ENCODE assay signal across 29 cellular contexts in the genomic region with DNA sequence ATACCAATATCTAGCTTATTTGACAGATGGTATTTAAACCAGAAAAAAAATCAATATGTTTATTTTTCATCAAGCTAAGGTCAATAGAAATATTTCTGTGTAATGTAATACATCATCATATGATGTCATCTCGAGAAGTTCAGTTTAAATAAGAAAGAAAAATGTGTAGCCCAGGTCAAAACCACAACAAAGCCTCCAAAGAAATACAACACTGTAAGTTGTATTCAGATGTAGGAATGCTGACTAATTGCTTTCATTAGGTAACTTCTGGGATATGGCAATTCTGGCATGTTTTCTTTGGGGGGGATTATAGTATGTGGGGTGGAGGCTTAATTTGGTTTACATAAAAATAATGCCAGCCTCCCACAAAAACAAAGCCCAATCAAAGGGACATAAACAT.
DNase-seq lines count a peak whose midpoint lies in the region; ATAC-seq lines count a peak whose summit lies in the region.
"Had no signal": no experiment of that assay in that cellular context is flagged by ENCODE, and none has a peak within 500 bp of the region (broad histone marks: within the 10 kb centered on the region; RNA-seq: fewer than 3 reads in every experiment).

No MANE protein-coding gene starts in this region.

- H3K9me3 Mint-ChIP-seq in natural killer cell treated with Interleukin-12 subunit alpha and Interleukin-12 subunit beta and Interleukin-15 and Interleukin-18, amount 100 ng/mL, for 72 hours: peaks cover 9% of the 10 kb centered on the region
- H3K9me3 Mint-ChIP-seq in activated T-helper 2 cell treated with anti-CD3 and anti-CD28 coated beads, Interferon-gamma antibody, Interleukin-2, Interleukin-4, amounts not matched to agents 10 μg/mL and 5 μg/mL and 100 μg/mL, durations not matched to agents 14 hours and 24 hours and 36 hours: no peaks in the 10 kb centered on the region
- H3K9me3 Mint-ChIP-seq: activated CD4-positive, alpha-beta T cell treated with anti-CD3 and anti-CD28 coated beads, Interleukin-2, amount 10 ng/mL, durations not matched to agents 7 days and 5 days; activated naive CD4-positive, alpha-beta T cell treated with anti-CD3 and anti-CD28 coated beads, Interleukin-2, amount 50 U/mL, for 24 hours; activated T-helper 1 cell treated with anti-CD3 and anti-CD28 coated beads, Interleukin-12 subunit alpha, Interleukin-12 subunit beta, Interleukin-2, Interleukin-4 antibody, amounts not matched to agents 30 ng/mL and 10 ng/mL and 1 ng/mL, durations not matched to agents 14 hours and 24 hours and 36 hours; stimulated activated memory B cell treated with anti-CD40 and anti-IgM and Interleukin-4, amounts not matched to agents 10 μg/mL and 1 μg/mL and 100 μg/mL, for 72 hours; T-helper 2 cell treated with Interferon-gamma antibody and Interleukin-4, amounts not matched to agents 5 μg/mL and 100 μg/mL, for 36 hours had no signal

- H3K4me3 Mint-ChIP-seq in natural killer cell treated with Interleukin-12 subunit alpha and Interleukin-12 subunit beta and Interleukin-15 and Interleukin-18, amount 100 ng/mL, for 72 hours: no peak overlapping the region
- no peak overlapping the region for H3K4me3 Mint-ChIP-seq in activated T-helper 2 cell treated with anti-CD3 and anti-CD28 coated beads, Interferon-gamma antibody, Interleukin-2, Interleukin-4, amounts not matched to agents 10 μg/mL and 5 μg/mL and 100 μg/mL, durations not matched to agents 14 hours and 24 hours and 36 hours (ENCODE audit: low read depth)
- H3K4me3 Mint-ChIP-seq: activated CD4-positive, alpha-beta T cell treated with anti-CD3 and anti-CD28 coated beads, Interleukin-2, amount 10 ng/mL, durations not matched to agents 7 days and 5 days; activated naive CD4-positive, alpha-beta T cell treated with anti-CD3 and anti-CD28 coated beads, Interleukin-2, amount 50 U/mL, for 24 hours; activated T-helper 1 cell treated with anti-CD3 and anti-CD28 coated beads, Interleukin-12 subunit alpha, Interleukin-12 subunit beta, Interleukin-2, Interleukin-4 antibody, amounts not matched to agents 30 ng/mL and 10 ng/mL and 1 ng/mL, durations not matched to agents 14 hours and 24 hours and 36 hours; HFFc6; mesothelial cell of epicardium; naive thymus-derived CD8-positive, alpha-beta T cell; stimulated activated memory B cell treated with anti-CD40 and anti-IgM and Interleukin-4, amounts not matched to agents 10 μg/mL and 1 μg/mL and 100 μg/mL, for 72 hours; T-helper 2 cell treated with Interferon-gamma antibody and Interleukin-4, amounts not matched to agents 5 μg/mL and 100 μg/mL, for 36 hours had no signal

- no peaks in the 10 kb centered on the region for H3K36me3 ChIP-seq in HUES48 (ENCODE audit: control insufficient read depth, insufficient read depth, low read length)
- H3K36me3 ChIP-seq: BLaER1, suprapubic skin, uterus had no signal

- intact Hi-C loops in activated T-helper 2 cell treated with anti-CD3 and anti-CD28 coated beads, Interferon-gamma antibody, Interleukin-2, Interleukin-4, amounts not matched to agents 10 μg/mL and 5 μg/mL and 100 μg/mL, durations not matched to agents 14 hours and 24 hours and 36 hours (cut with micrococcal nuclease): no loop called here

- no peaks in the 10 kb centered on the region for H3K36me3 Mint-ChIP-seq in natural killer cell treated with Interleukin-12 subunit alpha and Interleukin-12 subunit beta and Interleukin-15 and Interleukin-18, amount 100 ng/mL, for 72 hours
- no peaks in the 10 kb centered on the region for H3K36me3 Mint-ChIP-seq in activated T-helper 2 cell treated with anti-CD3 and anti-CD28 coated beads, Interferon-gamma antibody, Interleukin-2, Interleukin-4, amounts not matched to agents 10 μg/mL and 5 μg/mL and 100 μg/mL, durations not matched to agents 14 hours and 24 hours and 36 hours (ENCODE audit: low read depth)
- H3K36me3 Mint-ChIP-seq: activated naive CD4-positive, alpha-beta T cell treated with anti-CD3 and anti-CD28 coated beads, Interleukin-2, amount 50 U/mL, for 24 hours; mesothelial cell of epicardium; naive thymus-derived CD8-positive, alpha-beta T cell; stimulated activated memory B cell treated with anti-CD40 and anti-IgM and Interleukin-4, amounts not matched to agents 10 μg/mL and 1 μg/mL and 100 μg/mL, for 72 hours had no signal

- ATAC-seq in natural killer cell treated with Interleukin-12 subunit alpha and Interleukin-12 subunit beta and Interleukin-15 and Interleukin-18, amount 100 ng/mL, for 72 hours: no peak
- ATAC-seq: left lobe of liver; naive thymus-derived CD8-positive, alpha-beta T cell; stimulated activated memory B cell treated with anti-CD40 and anti-IgM and Interleukin-4, amounts not matched to agents 10 μg/mL and 1 μg/mL and 100 μg/mL, for 72 hours had no signal

- H3K27ac Mint-ChIP-seq in natural killer cell treated with Interleukin-12 subunit alpha and Interleukin-12 subunit beta and Interleukin-15 and Interleukin-18, amount 100 ng/mL, for 72 hours: no peak overlapping the region
- H3K27ac Mint-ChIP-seq in activated T-helper 2 cell treated with anti-CD3 and anti-CD28 coated beads, Interferon-gamma antibody, Interleukin-2, Interleukin-4, amounts not matched to agents 10 μg/mL and 5 μg/mL and 100 μg/mL, durations not matched to agents 14 hours and 24 hours and 36 hours: no peak overlapping the region
- H3K27ac Mint-ChIP-seq: activated CD4-positive, alpha-beta T cell treated with anti-CD3 and anti-CD28 coated beads, Interleukin-2, amount 10 ng/mL, durations not matched to agents 7 days and 5 days; activated naive CD4-positive, alpha-beta T cell treated with anti-CD3 and anti-CD28 coated beads, Interleukin-2, amount 50 U/mL, for 24 hours; activated T-helper 1 cell treated with anti-CD3 and anti-CD28 coated beads, Interleukin-12 subunit alpha, Interleukin-12 subunit beta, Interleukin-2, Interleukin-4 antibody, amounts not matched to agents 30 ng/mL and 10 ng/mL and 1 ng/mL, durations not matched to agents 14 hours and 24 hours and 36 hours; HFFc6; mesothelial cell of epicardium; naive thymus-derived CD8-positive, alpha-beta T cell; stimulated activated memory B cell treated with anti-CD40 and anti-IgM and Interleukin-4, amounts not matched to agents 10 μg/mL and 1 μg/mL and 100 μg/mL, for 72 hours; T-helper 2 cell treated with Interferon-gamma antibody and Interleukin-4, amounts not matched to agents 5 μg/mL and 100 μg/mL, for 36 hours had no signal

- peaks cover 2 to 8% of the 10 kb centered on the region in 2 donors for H3K27me3 Mint-ChIP-seq in natural killer cell treated with Interleukin-12 subunit alpha and Interleukin-12 subunit beta and Interleukin-15 and Interleukin-18, amount 100 ng/mL, for 72 hours
- no peaks in the 10 kb centered on the region for H3K27me3 Mint-ChIP-seq in activated T-helper 2 cell treated with anti-CD3 and anti-CD28 coated beads, Interferon-gamma antibody, Interleukin-2, Interleukin-4, amounts not matched to agents 10 μg/mL and 5 μg/mL and 100 μg/mL, durations not matched to agents 14 hours and 24 hours and 36 hours (ENCODE audit: low read depth)
- H3K27me3 Mint-ChIP-seq: activated CD4-positive, alpha-beta T cell treated with anti-CD3 and anti-CD28 coated beads, Interleukin-2, amount 10 ng/mL, durations not matched to agents 7 days and 5 days had no signal

- no peak overlapping the region for H3K9ac ChIP-seq in HUES48 (ENCODE audit: low read depth, low read length)
- H3K9ac ChIP-seq: BLaER1 had no signal

- H3K4me1 ChIP-seq in HUES48 (ENCODE audit: control insufficient read depth, insufficient read depth, low read length): peaks cover 16% of the 10 kb centered on the region; the same call in 1 of the 2 replicates
- H3K4me1 ChIP-seq: BLaER1, suprapubic skin, uterus had no signal

- H3K4me3 ChIP-seq in HUES48 (ENCODE audit: low read depth, low read length): no peak overlapping the region
- H3K4me3 ChIP-seq: BLaER1, SK-N-MC, suprapubic skin, uterus had no signal

- DNase-seq in EH (ENCODE audit: low read depth) (peak; percentile 4), astrocyte of the hippocampus (ENCODE audit: low read depth, low spot score) (peak; percentile 51), fibroblast of peridontal ligament (ENCODE audit: extremely low read depth) (peak; percentile 52), midbrain (lab: John Stamatoyannopoulos, UW) (no peak), HUDEP-2 (lab: John Stamatoyannopoulos, UW; ENCODE audit: unreplicated experiment in 76 of 76) (no peak)
- no peak for DNase-seq in natural killer cell treated with Interleukin-12 subunit alpha and Interleukin-12 subunit beta and Interleukin-15 and Interleukin-18, amount 100 ng/mL, for 72 hours (ENCODE audit: low spot score)
- DNase-seq in activated T-helper 2 cell treated with anti-CD3 and anti-CD28 coated beads, Interferon-gamma antibody, Interleukin-2, Interleukin-4, amounts not matched to agents 10 μg/mL and 5 μg/mL and 100 μg/mL, durations not matched to agents 14 hours and 24 hours and 36 hours (ENCODE audit: low spot score): no peak
- DNase-seq: activated CD4-positive, alpha-beta T cell treated with anti-CD3 and anti-CD28 coated beads, Interleukin-2, amount 10 ng/mL, durations not matched to agents 7 days and 5 days; aorta; DMS79; foreskin melanocyte; HFFc6; naive thymus-derived CD8-positive, alpha-beta T cell; NCI-H1048; NCI-H1930; NCI-H226; stimulated activated CD4-positive, alpha-beta T cell treated with anti-CD3 and anti-CD28 coated beads, Interleukin-4, amount 100 ng/mL, for 1 hour; uterus had no signal

- no peaks in the 10 kb centered on the region for H3K9me3 ChIP-seq in HUES48 (ENCODE audit: control insufficient read depth, insufficient read depth, low read length)
- H3K9me3 ChIP-seq: BLaER1, suprapubic skin, uterus had no signal

- H3K27me3 ChIP-seq in HUES48 (ENCODE audit: control insufficient read depth, insufficient read depth, low read length): no peaks in the 10 kb centered on the region
- H3K27me3 ChIP-seq: BLaER1, suprapubic skin, uterus had no signal

- H3K4me1 Mint-ChIP-seq in natural killer cell treated with Interleukin-12 subunit alpha and Interleukin-12 subunit beta and Interleukin-15 and Interleukin-18, amount 100 ng/mL, for 72 hours (ENCODE audit: low read depth in 2 of 2): no peaks in the 10 kb centered on the region
- no peaks in the 10 kb centered on the region for H3K4me1 Mint-ChIP-seq in activated T-helper 2 cell treated with anti-CD3 and anti-CD28 coated beads, Interferon-gamma antibody, Interleukin-2, Interleukin-4, amounts not matched to agents 10 μg/mL and 5 μg/mL and 100 μg/mL, durations not matched to agents 14 hours and 24 hours and 36 hours (ENCODE audit: low read depth)
- H3K4me1 Mint-ChIP-seq: activated CD4-positive, alpha-beta T cell treated with anti-CD3 and anti-CD28 coated beads, Interleukin-2, amount 10 ng/mL, durations not matched to agents 7 days and 5 days; activated naive CD4-positive, alpha-beta T cell treated with anti-CD3 and anti-CD28 coated beads, Interleukin-2, amount 50 U/mL, for 24 hours; stimulated activated memory B cell treated with anti-CD40 and anti-IgM and Interleukin-4, amounts not matched to agents 10 μg/mL and 1 μg/mL and 100 μg/mL, for 72 hours had no signal

- H3K27ac ChIP-seq in HUES48 (ENCODE audit: low read depth, low read length): peak overlapping the region; percentile 61
- H3K27ac ChIP-seq: BLaER1, SK-N-MC, suprapubic skin, uterus, VCaP had no signal

Comparison
In these comparisons a context has a peak if more than half of its experiments do, and no peak if none do; other contexts are left out.
1. DNase-seq: peak in EH (single experiment), astrocyte of the hippocampus (single experiment) and fibroblast of peridontal ligament (single experiment); none in natural killer cell treated with Interleukin-12 subunit alpha and Interleukin-12 subunit beta and Interleukin-15 and Interleukin-18, amount 100 ng/mL, for 72 hours (single experiment), midbrain (single experiment), HUDEP-2 (0 of 76) and activated T-helper 2 cell treated with anti-CD3 and anti-CD28 coated beads, Interferon-gamma antibody, Interleukin-2, Interleukin-4, amounts not matched to agents 10 μg/mL and 5 μg/mL and 100 μg/mL, durations not matched to agents 14 hours and 24 hours and 36 hours (single experiment).